8 cellular contexts compared by ENCODE assay signal in genomic region chr5:51382759-51383493, GRCh38. TPM values are rescaled to one million over a fixed set of nuclear protein-coding genes. Genes with fewer than 3 reads are reported as not detected.
A peak's percentile ranks its signal among the peaks of the same experiment; 100 is the strongest.
DNase-seq lines count a peak whose midpoint lies in the region; ATAC-seq, FAIRE-seq and TF ChIP-seq lines count a peak whose summit lies in the region.

Gene ISL1 (plus strand): TSS chr5:51383448. CDS start chr5:51383672, 224 bp downstream.

- peak within 1 kb of the TSS; percentile 88 for H3K4me3 ChIP-seq in BE2C (ENCODE audit: low read depth, low read length)
- H3K4me3 ChIP-seq in Peyer's patch: peak within 1 kb of the TSS; percentile 8 to 51 (median 30)

- H3K9me3 ChIP-seq in BE2C (no peaks in the 10 kb centered on the region), Peyer's patch (no peaks in the 10 kb centered on the region)

- no peak for TF ChIP-seq POLR2A in Peyer's patch (IDR thresholded peaks at IDR 0.05)
- TF ChIP-seq POLR2A in erythroblast (IDR thresholded peaks at IDR 0.05; ENCODE audit: low read length): no peak

- H3K27ac ChIP-seq in Peyer's patch: no peak within 1 kb of the TSS

- ATAC-seq in HG02759 (IDR thresholded peaks at IDR 0.05; ENCODE audit: unreplicated experiment) (peak; percentile 46), GM19324 (IDR thresholded peaks at IDR 0.05; ENCODE audit: low FRiP score, unreplicated experiment) (no peak)

- TF ChIP-seq CTCF in BE2C (IDR thresholded peaks at IDR 0.05; ENCODE audit: low read depth, low read length) (no peak), Peyer's patch (IDR thresholded peaks at IDR 0.05) (no peak)

- H3K27me3 ChIP-seq in BE2C (no peaks in the 10 kb centered on the region), Peyer's patch (peaks cover 0 to 54% of the 10 kb centered on the region in 2 donors)

- H3K36me3 ChIP-seq in BE2C (peaks cover 13% of the 10 kb centered on the region), Peyer's patch (no peaks in the 10 kb centered on the region)

- peak; percentile 96 for DNase-seq in BE2C
- DNase-seq in Peyer's patch: peak in 2 of 3 donors; percentile 72 to 73
- DNase-seq in erythroblast (lab: John Stamatoyannopoulos, UW): peak; percentile 12 to 18
- peak; percentile 2 for DNase-seq in myocyte (ENCODE audit: low read depth)
- no peak for DNase-seq in OCI-M1 (lab: John Stamatoyannopoulos, UW)
- no peak for DNase-seq in RCC 7860 (ENCODE audit: low spot score)

- no peak for FAIRE-seq in RCC 7860 (lab: Jason Lieb, UNC)

- H3K4me1 ChIP-seq in BE2C (peaks cover 3% of the 10 kb centered on the region; the same call in 1 of the 2 replicates), Peyer's patch (peaks cover 0 to 30% (median 0%) of the 10 kb centered on the region in 4 donors)

RNA-seq across cellular contexts. Expression of gene ISL1, which starts in this region (rescaled TPM):
- polyA plus RNA-seq in BE2C (2012; ENCODE audit: insufficient read depth, insufficient read length, low read depth): 79.9 TPM
- total RNA-seq in Peyer's patch (1 to 10 TPM in 1 of 4 donors, under 1 TPM in 2, not detected in 1; 0.53 to 2.3 (median 0.76) TPM), myocyte (0.10 TPM in 1 of 2 replicates, not detected in the other)
- not detected for polyA plus RNA-seq in myocyte (2012)

Comparison
In these comparisons a context has a peak if more than half of its experiments do, and no peak if none do; other contexts are left out.
1. Peak in DNase-seq in myocyte; RNA of the gene not detected or under 1 TPM.
2. DNase-seq: peak in BE2C (single experiment), Peyer's patch (2 of 3) and erythroblast (2 of 2); none in OCI-M1 (single experiment) and RCC 7860 (single experiment).